8 cellular contexts compared by ENCODE assay signal in the genomic region with DNA sequence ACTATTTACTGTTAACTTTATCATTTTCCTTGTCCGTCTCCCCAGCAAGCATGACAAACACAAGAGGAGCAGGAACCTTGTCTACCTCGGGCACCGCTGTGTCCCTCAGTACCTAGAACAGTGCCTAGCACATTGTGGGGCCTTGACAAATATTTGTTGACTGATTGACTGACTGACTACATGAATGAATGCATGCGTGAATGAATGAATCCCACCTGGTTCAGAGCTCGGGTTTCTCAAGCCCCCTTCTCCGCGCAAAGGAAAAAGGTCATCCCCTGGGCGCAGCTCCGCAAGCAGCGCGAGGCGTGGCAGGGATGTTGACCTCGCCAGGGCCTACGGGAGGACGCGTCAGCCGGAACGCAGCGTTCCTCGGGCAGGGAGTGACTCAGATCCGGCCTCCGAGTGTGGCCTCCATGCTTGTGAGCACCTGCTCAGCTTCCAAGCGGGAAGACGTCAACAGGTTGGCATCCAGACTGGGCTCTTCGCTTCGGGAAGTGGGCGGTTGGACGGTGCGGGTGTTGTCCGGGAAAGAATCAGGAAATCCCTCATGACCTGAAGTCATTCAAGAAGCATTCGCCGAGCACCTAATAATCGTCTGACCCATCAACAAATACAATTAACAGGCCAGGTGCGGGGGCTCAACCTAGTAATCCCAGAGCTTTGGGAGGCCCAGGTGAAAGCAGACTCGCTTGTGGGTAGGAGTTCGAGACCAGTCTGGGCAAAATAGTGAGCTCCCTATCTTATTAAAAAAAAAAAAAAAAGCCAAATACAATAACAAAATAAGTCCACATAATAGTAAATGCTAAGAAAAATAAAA. TPM values are rescaled to one million over a fixed set of nuclear protein-coding genes. Genes with fewer than 3 reads are reported as not detected.
DNase-seq lines count a peak whose midpoint lies in the region; ATAC-seq and TF ChIP-seq lines count a peak whose summit lies in the region.

No MANE protein-coding gene starts in this region.

- H3K9me3 ChIP-seq in neutrophil, result no peaks in the 10 kb centered on the region

- in situ Hi-C loops in KBM-7 (cut with MboI; ENCODE audit: low pct_unique_long_range_greater_than_20kb, low sequenced_read_pairs), result no loop called here

- DNase-seq in activated T-cell treated with anti-CD3 and anti-CD28 coated beads, Interleukin-2, amount 50 U/mL, for 24 hours, result peak; percentile 76
- no peak for DNase-seq in activated T-cell treated with anti-CD3 and anti-CD28 coated beads, Interleukin-2, amount 50 U/mL, for 1 hour
- peak; percentile 36 for DNase-seq in activated CD4-positive, alpha-beta T cell treated with anti-CD3 and anti-CD28 coated beads, Interleukin-2, amount 10 ng/mL, durations not matched to agents 7 days and 5 days
- DNase-seq in fibroblast of the aortic adventitia (ENCODE audit: low read depth), result peak; percentile 60
- no peak for DNase-seq in KBM-7
- no peak for DNase-seq in NCI-H2227 (lab: John Stamatoyannopoulos, UW; ENCODE audit: unreplicated experiment)

- H3K27me3 ChIP-seq in neutrophil, result no peaks in the 10 kb centered on the region

- POLR2A ChIA-PET in activated CD4-positive, alpha-beta T cell treated with anti-CD3 and anti-CD28 coated beads, Interleukin-2, amount 10 ng/mL, durations not matched to agents 7 days and 5 days (lab: Charles Lee), result interaction anchor here (0.6 kb wide), 1 partner anchor 14 kb away, joined by 3 read pairs; the partner anchor contains the start of gene UBC

- no peaks in the 10 kb centered on the region for H3K36me3 ChIP-seq in neutrophil

- H3K27ac Mint-ChIP-seq in activated T-cell treated with anti-CD3 and anti-CD28 coated beads, Interleukin-2, amount 50 U/mL, for 24 hours, result peak overlapping the region; percentile 97
- H3K27ac Mint-ChIP-seq in activated CD4-positive, alpha-beta T cell treated with anti-CD3 and anti-CD28 coated beads, Interleukin-2, amount 10 ng/mL, durations not matched to agents 7 days and 5 days, result peak overlapping the region; percentile 96

- TF ChIP-seq CTCF in fibroblast of the aortic adventitia (IDR thresholded peaks at IDR 0.05; ENCODE audit: insufficient read depth, low read length) (no peak), neutrophil (IDR thresholded peaks at IDR 0.05) (no peak)

- H3K4me1 Mint-ChIP-seq in activated T-cell treated with anti-CD3 and anti-CD28 coated beads, Interleukin-2, amount 50 U/mL, for 24 hours (ENCODE audit: low read depth), result peaks cover 35% of the 10 kb centered on the region
- H3K4me1 Mint-ChIP-seq in activated CD4-positive, alpha-beta T cell treated with anti-CD3 and anti-CD28 coated beads, Interleukin-2, amount 10 ng/mL, durations not matched to agents 7 days and 5 days, result peaks cover 33% of the 10 kb centered on the region

- peaks cover 24 to 25% of the 10 kb centered on the region in 2 experiments for H3K4me1 ChIP-seq in neutrophil (ENCODE audit: control insufficient read depth in 1 of 2, insufficient read depth in 1 of 2, low read depth in 1 of 2, low read length in 1 of 2)

- H3K36me3 Mint-ChIP-seq in activated T-cell treated with anti-CD3 and anti-CD28 coated beads, Interleukin-2, amount 50 U/mL, for 24 hours (ENCODE audit: low read depth), result peaks cover 3% of the 10 kb centered on the region
- peaks cover 9% of the 10 kb centered on the region for H3K36me3 Mint-ChIP-seq in activated CD4-positive, alpha-beta T cell treated with anti-CD3 and anti-CD28 coated beads, Interleukin-2, amount 10 ng/mL, durations not matched to agents 7 days and 5 days (ENCODE audit: low read depth)

- peak overlapping the region; percentile 83 for H3K4me3 Mint-ChIP-seq in activated T-cell treated with anti-CD3 and anti-CD28 coated beads, Interleukin-2, amount 50 U/mL, for 24 hours
- peak overlapping the region; percentile 89 for H3K4me3 Mint-ChIP-seq in activated CD4-positive, alpha-beta T cell treated with anti-CD3 and anti-CD28 coated beads, Interleukin-2, amount 10 ng/mL, durations not matched to agents 7 days and 5 days

- peak; percentile 24 for ATAC-seq in HG03175 (IDR thresholded peaks at IDR 0.05; ENCODE audit: unreplicated experiment)

- no peaks in the 10 kb centered on the region for H3K27me3 Mint-ChIP-seq in activated T-cell treated with anti-CD3 and anti-CD28 coated beads, Interleukin-2, amount 50 U/mL, for 24 hours
- H3K27me3 Mint-ChIP-seq in activated CD4-positive, alpha-beta T cell treated with anti-CD3 and anti-CD28 coated beads, Interleukin-2, amount 10 ng/mL, durations not matched to agents 7 days and 5 days, result peaks cover 7% of the 10 kb centered on the region

- H3K9me3 Mint-ChIP-seq in activated T-cell treated with anti-CD3 and anti-CD28 coated beads, Interleukin-2, amount 50 U/mL, for 24 hours, result no peaks in the 10 kb centered on the region
- H3K9me3 Mint-ChIP-seq in activated CD4-positive, alpha-beta T cell treated with anti-CD3 and anti-CD28 coated beads, Interleukin-2, amount 10 ng/mL, durations not matched to agents 7 days and 5 days, result no peaks in the 10 kb centered on the region

- peak overlapping the region; percentile 68 for H3K27ac ChIP-seq in neutrophil

- CTCF ChIA-PET in activated CD4-positive, alpha-beta T cell treated with anti-CD3 and anti-CD28 coated beads, Interleukin-2, amount 10 ng/mL, durations not matched to agents 7 days and 5 days (lab: Charles Lee), result interaction anchor here (2.4 to 10.6 kb wide), 3 partner anchors 10 to 21 kb away, joined by 13 to 122 read pairs (median 18); no protein-coding TSS in a partner anchor

- H3K4me3 ChIP-seq in fibroblast of the aortic adventitia (ENCODE audit: low read depth, low read length) (peak overlapping the region; percentile 46), neutrophil (ENCODE audit: low read depth in 1 of 2, low read length in 1 of 2) (peak overlapping the region; percentile 37 to 47)

RNA-seq across cellular contexts. Expression of gene UBC, which starts 13.9 kb away (rescaled TPM):
- 100 to 1,000 TPM; 749 to 755 TPM for total RNA-seq in activated CD4-positive, alpha-beta T cell treated with anti-CD3 and anti-CD28 coated beads, Interleukin-2, amount 10 ng/mL, durations not matched to agents 7 days and 5 days
- 501 and 1,400 TPM in 2 replicates for total RNA-seq in fibroblast of the aortic adventitia (ENCODE audit: low replicate concordance)

Comparison
In these comparisons a context has a peak if more than half of its experiments do, and no peak if none do; other contexts are left out.
1. DNase-seq: peak in activated T-cell treated with anti-CD3 and anti-CD28 coated beads, Interleukin-2, amount 50 U/mL, for 24 hours (single experiment), activated CD4-positive, alpha-beta T cell treated with anti-CD3 and anti-CD28 coated beads, Interleukin-2, amount 10 ng/mL, durations not matched to agents 7 days and 5 days (single experiment) and fibroblast of the aortic adventitia (single experiment); none in activated T-cell treated with anti-CD3 and anti-CD28 coated beads, Interleukin-2, amount 50 U/mL, for 1 hour (single experiment), KBM-7 (single experiment) and NCI-H2227 (single experiment).